ENCODE assay signal across 17 cellular contexts in the genomic region with DNA sequence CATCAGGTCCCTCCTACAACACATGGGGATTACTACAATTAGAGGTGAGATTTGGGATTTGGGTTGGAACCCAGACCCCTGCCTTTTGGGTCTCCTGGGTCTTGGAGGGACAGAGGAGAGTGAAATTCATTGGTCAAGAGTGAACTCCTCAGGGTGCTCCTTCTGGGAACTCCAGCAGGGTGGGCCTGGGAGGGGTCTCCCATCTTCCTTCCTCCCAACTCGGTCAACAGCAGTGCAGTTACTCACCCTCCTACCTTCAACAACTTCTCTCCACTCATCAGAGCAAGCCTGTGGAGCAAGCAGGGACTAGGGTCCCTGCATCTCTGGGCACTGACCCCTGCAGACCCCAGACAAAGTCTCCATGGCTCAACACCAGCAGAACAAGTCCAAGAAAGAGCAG.
DNase-seq lines count a peak whose midpoint lies in the region; ATAC-seq lines count a peak whose summit lies in the region.
"Had no signal": no experiment of that assay in that cellular context is flagged by ENCODE, and none has a peak within 500 bp of the region (broad histone marks: within the 10 kb centered on the region; RNA-seq: fewer than 3 reads in every experiment).

No MANE protein-coding gene starts in this region.

- H3K27me3 ChIP-seq in BLaER1 treated with 17β-estradiol and CSF1 and Interleukin-3, amounts not matched to agents 10 nM and 100 nM = no peaks in the 10 kb centered on the region
- no peaks in the 10 kb centered on the region for H3K27me3 ChIP-seq in mesendoderm (ENCODE audit: insufficient read depth, low read length, poor library complexity)
- H3K27me3 ChIP-seq: BLaER1 had no signal

- no peak overlapping the region for H3K56ac ChIP-seq in mesendoderm (ENCODE audit: low read length)

- intact Hi-C loops in sciatic nerve (cut with DNase I) = no loop called here

- H2BK5ac ChIP-seq in mesendoderm (ENCODE audit: low read length) = no peak overlapping the region

- no peaks in the 10 kb centered on the region for H3K9me3 ChIP-seq in BLaER1 treated with 17β-estradiol and CSF1 and Interleukin-3, amounts not matched to agents 10 nM and 100 nM (replicated peaks in 1 of 11)
- H3K9me3 ChIP-seq: BLaER1 had no signal

- H3K36me3 Mint-ChIP-seq in activated CD8-positive, alpha-beta memory T cell treated with anti-CD3 and anti-CD28 coated beads, Interleukin-2, amount 10 ng/mL, durations not matched to agents 7 days and 5 days = no peaks in the 10 kb centered on the region
- H3K36me3 Mint-ChIP-seq: CD8-positive, alpha-beta T cell; IgD-negative memory B cell had no signal

- H3K9ac ChIP-seq in BLaER1 treated with 17β-estradiol and CSF1 and Interleukin-3, amounts not matched to agents 10 nM and 100 nM = peak overlapping the region in 1 of 11 experiments; percentile 80; a peak in 2 of 22 replicates
- H3K9ac ChIP-seq in mesendoderm (ENCODE audit: low read length) = no peak overlapping the region
- H3K9ac ChIP-seq: BLaER1 had no signal

- no peak overlapping the region for H3K4me3 ChIP-seq in BLaER1 treated with 17β-estradiol and CSF1 and Interleukin-3, amounts not matched to agents 10 nM and 100 nM
- no peak overlapping the region for H3K4me3 ChIP-seq in mesendoderm (ENCODE audit: low read length)
- H3K4me3 ChIP-seq: BLaER1, GM23338 had no signal

- H2AK5ac ChIP-seq in mesendoderm (ENCODE audit: low read length) = no peak overlapping the region

- peak overlapping the region in 8 of 11 experiments; percentile 75 to 93 (median 86); a peak in 12 of 22 replicates for H3K27ac ChIP-seq in BLaER1 treated with 17β-estradiol and CSF1 and Interleukin-3, amounts not matched to agents 10 nM and 100 nM
- H3K27ac ChIP-seq in mesendoderm (ENCODE audit: low read depth, low read length) = no peak overlapping the region
- H3K27ac ChIP-seq: BLaER1 had no signal

- no peak overlapping the region for H3K27ac Mint-ChIP-seq in activated CD8-positive, alpha-beta memory T cell treated with anti-CD3 and anti-CD28 coated beads, Interleukin-2, amount 10 ng/mL, durations not matched to agents 7 days and 5 days
- H3K27ac Mint-ChIP-seq: CD8-positive, alpha-beta T cell; GM23338; IgD-negative memory B cell had no signal

- no peak overlapping the region for H3K4me3 Mint-ChIP-seq in activated CD8-positive, alpha-beta memory T cell treated with anti-CD3 and anti-CD28 coated beads, Interleukin-2, amount 10 ng/mL, durations not matched to agents 7 days and 5 days
- H3K4me3 Mint-ChIP-seq: CD8-positive, alpha-beta T cell; GM23338; IgD-negative memory B cell had no signal

- no peak overlapping the region for H2BK15ac ChIP-seq in mesendoderm (replicated peaks; ENCODE audit: low read depth)

- H3K79me1 ChIP-seq in mesendoderm (ENCODE audit: low read length) = no peaks in the 10 kb centered on the region

- no peak overlapping the region for H3K18ac ChIP-seq in mesendoderm (ENCODE audit: low read length)

- ATAC-seq in activated CD8-positive, alpha-beta memory T cell treated with anti-CD3 and anti-CD28 coated beads, Interleukin-2, amount 10 ng/mL, durations not matched to agents 7 days and 5 days = no peak
- ATAC-seq in sciatic nerve (no peak), HG02870 (IDR thresholded peaks at IDR 0.05; ENCODE audit: unreplicated experiment) (no peak)
- ATAC-seq: CD8-positive, alpha-beta T cell; GM23338; HepG2 had no signal

- no peak overlapping the region for H2BK120ac ChIP-seq in mesendoderm (ENCODE audit: low read depth, low read length)

- peaks cover 47 to 68% (median 63%) of the 10 kb centered on the region in 10 experiments for H3K4me1 ChIP-seq in BLaER1 treated with 17β-estradiol and CSF1 and Interleukin-3, amounts not matched to agents 10 nM and 100 nM
- H3K4me1 ChIP-seq in mesendoderm (ENCODE audit: control insufficient read depth, low read depth, low read length) = peaks cover 8% of the 10 kb centered on the region

- no peak overlapping the region for H4K8ac ChIP-seq in mesendoderm (ENCODE audit: low read depth, low read length)

- H3K4me2 ChIP-seq in BLaER1 treated with 17β-estradiol and CSF1 and Interleukin-3, amounts not matched to agents 10 nM and 100 nM = peak overlapping the region in 7 of 11 experiments; percentile 71 to 86 (median 82); a peak in 11 of 22 replicates
- H3K4me2 ChIP-seq in mesendoderm (ENCODE audit: low read length) = no peak overlapping the region
- H3K4me2 ChIP-seq: BLaER1, GM23338 had no signal

- H3K23ac ChIP-seq in mesendoderm (ENCODE audit: low read length) = peak overlapping the region; percentile 45

- H3K4me1 Mint-ChIP-seq in activated CD8-positive, alpha-beta memory T cell treated with anti-CD3 and anti-CD28 coated beads, Interleukin-2, amount 10 ng/mL, durations not matched to agents 7 days and 5 days = no peaks in the 10 kb centered on the region
- H3K4me1 Mint-ChIP-seq: IgD-negative memory B cell had no signal

- H3K4ac ChIP-seq in mesendoderm (ENCODE audit: low read depth, low read length) = no peak overlapping the region

- H4K20me1 ChIP-seq in BLaER1 treated with 17β-estradiol and CSF1 and Interleukin-3, amounts not matched to agents 10 nM and 100 nM = no peaks in the 10 kb centered on the region
- H4K20me1 ChIP-seq: BLaER1 had no signal

- CTCF ChIA-PET in activated CD8-positive, alpha-beta memory T cell treated with anti-CD3 and anti-CD28 coated beads, Interleukin-2, amount 10 ng/mL, durations not matched to agents 7 days and 5 days (lab: Charles Lee) = no interaction called here

- H4K5ac ChIP-seq in mesendoderm (ENCODE audit: low read length) = no peak overlapping the region

- no peaks in the 10 kb centered on the region for H3K79me2 ChIP-seq in mesendoderm (ENCODE audit: control insufficient read depth, insufficient read depth, low read length)

- peak; percentile 6 for DNase-seq in activated CD8-positive, alpha-beta memory T cell treated with anti-CD3 and anti-CD28 coated beads, Interleukin-2, amount 50 U/mL, for 48 hours
- DNase-seq in activated CD8-positive, alpha-beta memory T cell treated with anti-CD3 and anti-CD28 coated beads, Interleukin-2, amount 10 ng/mL, durations not matched to agents 7 days and 5 days = no peak
- DNase-seq in mesendoderm (no peak), sciatic nerve (ENCODE audit: low spot score) (peak; percentile 4), NCI-H524 (lab: John Stamatoyannopoulos, UW) (no peak), NCI-H187 (lab: John Stamatoyannopoulos, UW) (no peak)
- DNase-seq: 8988T, DMS 273 treated with DMSO at 0.1 percent for 48 hours, DMS53, HCEC 1CT had no signal

- H3K9me3 Mint-ChIP-seq in activated CD8-positive, alpha-beta memory T cell treated with anti-CD3 and anti-CD28 coated beads, Interleukin-2, amount 10 ng/mL, durations not matched to agents 7 days and 5 days (ENCODE audit: low read depth) = no peaks in the 10 kb centered on the region
- H3K9me3 Mint-ChIP-seq: CD8-positive, alpha-beta T cell; GM23338 had no signal

- no CpG with 5 or more reads among the region's 1 CpG for WGBS in mesendoderm (ENCODE audit: extremely low coverage, insufficient coverage, low lambda C conversion rate)

- peaks cover 3% of the 10 kb centered on the region for H3K27me3 Mint-ChIP-seq in activated CD8-positive, alpha-beta memory T cell treated with anti-CD3 and anti-CD28 coated beads, Interleukin-2, amount 10 ng/mL, durations not matched to agents 7 days and 5 days

- no peaks in the 10 kb centered on the region for H3K36me3 ChIP-seq in BLaER1 treated with 17β-estradiol and CSF1 and Interleukin-3, amounts not matched to agents 10 nM and 100 nM
- H3K36me3 ChIP-seq in mesendoderm (ENCODE audit: control insufficient read depth, insufficient read depth, low read length) = no peaks in the 10 kb centered on the region
- H3K36me3 ChIP-seq: BLaER1 had no signal

Comparison
In these comparisons a context has a peak if more than half of its experiments do, and no peak if none do; other contexts are left out.
1. DNase-seq: peak in activated CD8-positive, alpha-beta memory T cell treated with anti-CD3 and anti-CD28 coated beads, Interleukin-2, amount 50 U/mL, for 48 hours (single experiment) and sciatic nerve (single experiment); none in activated CD8-positive, alpha-beta memory T cell treated with anti-CD3 and anti-CD28 coated beads, Interleukin-2, amount 10 ng/mL, durations not matched to agents 7 days and 5 days (single experiment), mesendoderm (single experiment), NCI-H524 (0 of 2) and NCI-H187 (0 of 2).